Comparison of ENCODE assay signal across 8 cellular contexts in the genomic region with DNA sequence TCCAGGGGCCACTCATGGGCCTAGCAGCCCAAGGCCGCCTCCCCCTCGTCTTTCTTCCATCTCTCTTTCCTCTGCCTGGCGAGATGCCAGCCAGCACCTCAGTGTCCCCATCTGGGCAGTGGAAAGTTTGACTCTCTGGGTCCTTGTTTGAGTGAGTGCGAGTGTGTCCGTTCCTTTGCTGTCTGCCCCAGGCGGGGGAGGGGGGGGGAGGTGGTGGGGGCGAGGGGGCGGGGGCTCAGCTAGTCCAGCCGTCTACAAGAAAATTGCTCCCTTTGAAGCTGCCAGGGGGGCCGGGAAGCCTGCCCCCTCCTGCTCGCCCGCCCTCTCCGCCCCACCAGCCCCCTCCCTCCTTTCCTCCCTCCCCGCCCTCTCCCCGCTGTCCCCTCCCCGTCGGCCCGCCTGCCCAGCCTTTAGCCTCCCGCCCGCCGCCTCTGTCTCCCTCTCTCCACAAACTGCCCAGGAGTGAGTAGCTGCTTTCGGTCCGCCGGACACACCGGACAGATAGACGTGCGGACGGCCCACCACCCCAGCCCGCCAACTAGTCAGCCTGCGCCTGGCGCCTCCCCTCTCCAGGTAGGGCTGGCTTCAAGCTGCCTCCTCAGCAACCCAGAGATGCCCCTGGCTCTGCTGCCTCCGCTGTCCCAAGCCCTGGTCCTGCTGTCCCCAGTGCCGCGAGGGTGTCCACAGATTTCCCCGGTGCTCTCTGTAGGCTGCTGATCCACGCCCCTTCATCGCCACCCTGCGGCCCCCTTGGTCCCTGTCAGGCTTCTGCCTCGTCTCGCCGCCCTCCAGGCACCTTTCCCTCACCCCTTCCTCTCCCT. TPM values are rescaled to one million over a fixed set of nuclear protein-coding genes. Genes with fewer than 3 reads are reported as not detected.
A peak's percentile ranks its signal among the peaks of the same experiment; 100 is the strongest.
DNase-seq lines count a peak whose midpoint lies in the region; ATAC-seq and TF ChIP-seq lines count a peak whose summit lies in the region.

A gene (plus strand): TSS at position 440 of the 821 bp plus-strand sequence. CDS start 9,652 bp downstream, outside the sequence.

- intact Hi-C loops in natural killer cell (cut with micrococcal nuclease): no loop called here

- H3K4me1 Mint-ChIP-seq in natural killer cell: peaks cover 0 to 3% of the 10 kb centered on the region in 2 donors
- no peaks in the 10 kb centered on the region for H3K4me1 Mint-ChIP-seq in natural killer cell treated with Interleukin-12 subunit alpha and Interleukin-12 subunit beta and Interleukin-15 and Interleukin-18, amount 100 ng/mL, for 72 hours (ENCODE audit: low read depth in 2 of 2)

- H3K4me3 ChIP-seq in cardiac fibroblast (replicated peaks in 1 of 2; ENCODE audit: low read depth in 2 of 2, low read length in 2 of 2) (peak within 1 kb of the TSS; percentile 60 to 66), thoracic aorta (peak within 1 kb of the TSS; percentile 82)

- H3K4me3 Mint-ChIP-seq in natural killer cell: no peak within 1 kb of the TSS
- H3K4me3 Mint-ChIP-seq in natural killer cell treated with Interleukin-12 subunit alpha and Interleukin-12 subunit beta and Interleukin-15 and Interleukin-18, amount 100 ng/mL, for 72 hours: no peak within 1 kb of the TSS

- no peak within 1 kb of the TSS for H3K27ac Mint-ChIP-seq in natural killer cell
- H3K27ac Mint-ChIP-seq in natural killer cell treated with Interleukin-12 subunit alpha and Interleukin-12 subunit beta and Interleukin-15 and Interleukin-18, amount 100 ng/mL, for 72 hours: no peak within 1 kb of the TSS

- no peaks in the 10 kb centered on the region for H3K27me3 ChIP-seq in thoracic aorta (replicated peaks; ENCODE audit: insufficient read depth)

- H3K27ac ChIP-seq in thoracic aorta: peak within 1 kb of the TSS; percentile 88 to 89

- DNase-seq in natural killer cell (no peak), cardiac fibroblast (ENCODE audit: low read depth in 2 of 2) (peak; percentile 46 to 87), left kidney (ENCODE audit: low read depth, low spot score) (peak; percentile 80), thoracic aorta (ENCODE audit: low spot score) (peak; percentile 39), NCI-H510A (lab: John Stamatoyannopoulos, UW) (no peak)
- no peak for DNase-seq in natural killer cell treated with Interleukin-12 subunit alpha and Interleukin-12 subunit beta and Interleukin-15 and Interleukin-18, amount 100 ng/mL, for 72 hours (ENCODE audit: low spot score)

- H3K9me3 ChIP-seq in thoracic aorta: no peaks in the 10 kb centered on the region

- no peaks in the 10 kb centered on the region for H3K36me3 Mint-ChIP-seq in natural killer cell
- no peaks in the 10 kb centered on the region for H3K36me3 Mint-ChIP-seq in natural killer cell treated with Interleukin-12 subunit alpha and Interleukin-12 subunit beta and Interleukin-15 and Interleukin-18, amount 100 ng/mL, for 72 hours

- ATAC-seq in natural killer cell (peak in 2 of 3 donors; percentile 47), thoracic aorta (ENCODE audit: insufficient number of reproducible peaks, low FRiP score, low read depth) (peak; percentile 59), HG02970 (IDR thresholded peaks at IDR 0.05; ENCODE audit: low FRiP score, unreplicated experiment) (no peak), HG03571 (IDR thresholded peaks at IDR 0.05; ENCODE audit: unreplicated experiment) (no peak)
- no peak for ATAC-seq in natural killer cell treated with Interleukin-12 subunit alpha and Interleukin-12 subunit beta and Interleukin-15 and Interleukin-18, amount 100 ng/mL, for 72 hours

- no peak for TF ChIP-seq CTCF in natural killer cell (IDR thresholded peaks at IDR 0.05)
- TF ChIP-seq CTCF in cardiac fibroblast (IDR thresholded peaks at IDR 0.05; ENCODE audit: low read depth, low read length): peak; percentile 36
- peak; percentile 17 for TF ChIP-seq CTCF in thoracic aorta (IDR thresholded peaks at IDR 0.05)

- H3K36me3 ChIP-seq in thoracic aorta: no peaks in the 10 kb centered on the region

- H3K27me3 Mint-ChIP-seq in natural killer cell (ENCODE audit: low read depth in 2 of 2): peaks cover 0 to 2% of the 10 kb centered on the region in 2 donors
- H3K27me3 Mint-ChIP-seq in natural killer cell treated with Interleukin-12 subunit alpha and Interleukin-12 subunit beta and Interleukin-15 and Interleukin-18, amount 100 ng/mL, for 72 hours: peaks cover 0 to 3% of the 10 kb centered on the region in 2 donors

- peaks cover 7 to 58% of the 10 kb centered on the region in 2 donors for H3K4me1 ChIP-seq in thoracic aorta (ENCODE audit: control insufficient read depth in 1 of 2, low read depth in 2 of 2)

- H3K9me3 Mint-ChIP-seq in natural killer cell: no peaks in the 10 kb centered on the region
- no peaks in the 10 kb centered on the region for H3K9me3 Mint-ChIP-seq in natural killer cell treated with Interleukin-12 subunit alpha and Interleukin-12 subunit beta and Interleukin-15 and Interleukin-18, amount 100 ng/mL, for 72 hours

RNA-seq across cellular contexts. Expression of the gene that starts here (rescaled TPM):
- total RNA-seq in natural killer cell (not detected), thoracic aorta (1,000 to 10,000 TPM; 1,777 to 1,907 TPM)
- not detected for total RNA-seq in natural killer cell treated with Interleukin-12 subunit alpha and Interleukin-12 subunit beta and Interleukin-15 and Interleukin-18, amount 100 ng/mL, for 72 hours

Comparison
In these comparisons a context has a peak if more than half of its experiments do, and no peak if none do; other contexts are left out.
1. RNA of the gene that starts here (total RNA-seq): 1,777 to 1,907 TPM in thoracic aorta; not detected in natural killer cell and not detected in natural killer cell treated with Interleukin-12 subunit alpha and Interleukin-12 subunit beta and Interleukin-15 and Interleukin-18, amount 100 ng/mL, for 72 hours; every median in the first group is over 1,000 times any median in the second.
2. Peak in ATAC-seq in natural killer cell; RNA of the gene not detected or under 1 TPM.
3. DNase-seq: peak in cardiac fibroblast (2 of 2), left kidney (single experiment) and thoracic aorta (single experiment); none in natural killer cell (single experiment), natural killer cell treated with Interleukin-12 subunit alpha and Interleukin-12 subunit beta and Interleukin-15 and Interleukin-18, amount 100 ng/mL, for 72 hours (single experiment) and NCI-H510A (single experiment).